27 cellular contexts compared by ENCODE assay signal in the genomic region with DNA sequence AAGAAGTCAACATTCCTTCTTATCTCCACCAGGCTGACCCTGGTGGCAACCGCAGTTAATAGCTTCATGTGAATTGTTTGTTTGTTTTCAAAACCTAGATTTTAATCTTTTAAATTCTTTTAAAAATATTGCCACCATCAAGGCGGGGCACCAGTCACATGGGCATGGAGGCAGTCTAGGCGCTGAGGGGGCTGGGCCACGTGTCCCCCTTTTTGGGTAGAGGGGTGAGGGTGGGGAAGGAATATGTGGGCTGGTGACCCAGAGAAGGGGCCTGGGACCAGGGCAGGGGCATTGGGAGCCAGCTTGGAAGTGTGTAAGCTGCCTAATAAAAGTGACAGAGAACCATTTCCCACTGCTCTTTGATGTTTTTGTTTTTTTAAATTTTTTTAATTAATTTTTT.
"Had no signal": no experiment of that assay in that cellular context is flagged by ENCODE, and none has a peak within 500 bp of the region (broad histone marks: within the 10 kb centered on the region; RNA-seq: fewer than 3 reads in every experiment).

No MANE protein-coding gene starts in this region.

- H3K9ac ChIP-seq: neural progenitor cell, parathyroid adenoma had no signal

- H3K36me3 ChIP-seq: left lung, lower lobe of right lung, neural progenitor cell, neutrophil, prostate gland, stomach, thyroid gland, transverse colon, upper lobe of right lung had no signal

- H3K4me2 ChIP-seq: neural progenitor cell, smooth muscle cell had no signal

- H3K79me2 ChIP-seq: parathyroid adenoma had no signal

- H3K9me3 Mint-ChIP-seq: stimulated activated naive B cell treated with anti-CD40 and anti-IgM and Interleukin-4, amounts not matched to agents 10 μg/mL and 1 μg/mL and 100 μg/mL, for 72 hours had no signal

- H3K4me3 ChIP-seq: left lung, lower lobe of right lung, neural progenitor cell, prostate gland, smooth muscle cell, stomach, testis, thyroid gland, transverse colon, upper lobe of right lung had no signal

- DNase-seq: head of caudate nucleus; hippocampal formation; left colon; left lung; lower lobe of right lung; mammary epithelial cell; naive thymus-derived CD8-positive, alpha-beta T cell; nephron progenitor cell; occipital lobe; retina; right cardiac atrium; stimulated activated CD4-positive, alpha-beta T cell treated with anti-CD3 and anti-CD28 coated beads, Interleukin-12 subunit alpha, Interleukin-12 subunit beta, amount 100 ng/mL, for 4 hours; stimulated activated CD4-positive, alpha-beta T cell treated with anti-CD3 and anti-CD28 coated beads, Interleukin-15, amount 100 ng/mL, for 24 hours; stimulated activated CD4-positive, alpha-beta T cell treated with anti-CD3 and anti-CD28 coated beads, Interleukin-2, amount 100 ng/mL, for 24 hours; stimulated activated CD4-positive, alpha-beta T cell treated with anti-CD3 and anti-CD28 coated beads, Interleukin-4, amount 100 ng/mL, for 1 hour; stimulated activated naive B cell treated with anti-CD40 and anti-IgM and Interleukin-4, amounts not matched to agents 10 μg/mL and 1 μg/mL and 100 μg/mL, for 72 hours; stimulated activated naive CD8-positive, alpha-beta T cell treated with anti-CD3 and anti-CD28 coated beads, Interleukin-15, Interleukin-2, amounts not matched to agents 100 U/mL and 50 U/mL, for 24 hours; stomach; thyroid gland; transverse colon; upper lobe of right lung had no signal

- H3K9me3 ChIP-seq: left lung, lower lobe of right lung, neutrophil, prostate gland, stomach, testis, thyroid gland, transverse colon, upper lobe of right lung had no signal

- H3K27me3 ChIP-seq: left lung, neural progenitor cell, neutrophil, stomach, testis, thyroid gland, transverse colon, upper lobe of right lung had no signal

- H3K27ac ChIP-seq: left lung, lower lobe of right lung, neural progenitor cell, neutrophil, parathyroid adenoma, prostate gland, stomach, testis, thyroid gland, transverse colon, upper lobe of right lung had no signal

- H3K27ac Mint-ChIP-seq: nephron progenitor cell; neural progenitor cell; stimulated activated naive B cell treated with anti-CD40 and anti-IgM and Interleukin-4, amounts not matched to agents 10 μg/mL and 1 μg/mL and 100 μg/mL, for 72 hours had no signal

- H3K36me3 Mint-ChIP-seq: stimulated activated naive B cell treated with anti-CD40 and anti-IgM and Interleukin-4, amounts not matched to agents 10 μg/mL and 1 μg/mL and 100 μg/mL, for 72 hours had no signal

- H3K4me3 Mint-ChIP-seq: naive thymus-derived CD8-positive, alpha-beta T cell; nephron progenitor cell; neural progenitor cell; stimulated activated naive B cell treated with anti-CD40 and anti-IgM and Interleukin-4, amounts not matched to agents 10 μg/mL and 1 μg/mL and 100 μg/mL, for 72 hours had no signal
